1 cellular context compared by ENCODE assay signal in the genomic region with DNA sequence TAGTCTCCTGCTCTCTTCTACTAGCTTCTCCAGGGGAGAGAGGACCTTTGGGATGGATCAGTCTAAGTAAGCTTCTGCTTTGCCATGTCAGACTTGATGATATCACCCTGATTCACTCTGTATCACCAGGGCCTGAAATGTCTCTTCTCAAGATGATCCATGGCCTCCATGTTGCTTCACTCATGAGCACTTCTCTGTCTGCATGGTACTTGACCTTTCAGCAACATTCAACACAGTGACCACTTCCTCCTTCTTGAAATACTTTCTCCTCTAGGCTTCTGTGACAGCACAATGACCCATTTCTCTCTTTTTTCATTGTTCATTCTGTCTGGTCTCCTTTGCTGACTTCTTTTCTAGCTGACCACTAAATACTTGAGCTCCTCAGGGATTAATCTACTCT.
TF ChIP-seq lines count a peak whose summit lies in the region.

No MANE protein-coding gene starts in this region.

TF ChIP-seq in HepG2, 621 proteins besides CTCF, POLR2A, EP300 and RAD21 (continued from another document):
- TF ChIP-seq, protein P1, sequence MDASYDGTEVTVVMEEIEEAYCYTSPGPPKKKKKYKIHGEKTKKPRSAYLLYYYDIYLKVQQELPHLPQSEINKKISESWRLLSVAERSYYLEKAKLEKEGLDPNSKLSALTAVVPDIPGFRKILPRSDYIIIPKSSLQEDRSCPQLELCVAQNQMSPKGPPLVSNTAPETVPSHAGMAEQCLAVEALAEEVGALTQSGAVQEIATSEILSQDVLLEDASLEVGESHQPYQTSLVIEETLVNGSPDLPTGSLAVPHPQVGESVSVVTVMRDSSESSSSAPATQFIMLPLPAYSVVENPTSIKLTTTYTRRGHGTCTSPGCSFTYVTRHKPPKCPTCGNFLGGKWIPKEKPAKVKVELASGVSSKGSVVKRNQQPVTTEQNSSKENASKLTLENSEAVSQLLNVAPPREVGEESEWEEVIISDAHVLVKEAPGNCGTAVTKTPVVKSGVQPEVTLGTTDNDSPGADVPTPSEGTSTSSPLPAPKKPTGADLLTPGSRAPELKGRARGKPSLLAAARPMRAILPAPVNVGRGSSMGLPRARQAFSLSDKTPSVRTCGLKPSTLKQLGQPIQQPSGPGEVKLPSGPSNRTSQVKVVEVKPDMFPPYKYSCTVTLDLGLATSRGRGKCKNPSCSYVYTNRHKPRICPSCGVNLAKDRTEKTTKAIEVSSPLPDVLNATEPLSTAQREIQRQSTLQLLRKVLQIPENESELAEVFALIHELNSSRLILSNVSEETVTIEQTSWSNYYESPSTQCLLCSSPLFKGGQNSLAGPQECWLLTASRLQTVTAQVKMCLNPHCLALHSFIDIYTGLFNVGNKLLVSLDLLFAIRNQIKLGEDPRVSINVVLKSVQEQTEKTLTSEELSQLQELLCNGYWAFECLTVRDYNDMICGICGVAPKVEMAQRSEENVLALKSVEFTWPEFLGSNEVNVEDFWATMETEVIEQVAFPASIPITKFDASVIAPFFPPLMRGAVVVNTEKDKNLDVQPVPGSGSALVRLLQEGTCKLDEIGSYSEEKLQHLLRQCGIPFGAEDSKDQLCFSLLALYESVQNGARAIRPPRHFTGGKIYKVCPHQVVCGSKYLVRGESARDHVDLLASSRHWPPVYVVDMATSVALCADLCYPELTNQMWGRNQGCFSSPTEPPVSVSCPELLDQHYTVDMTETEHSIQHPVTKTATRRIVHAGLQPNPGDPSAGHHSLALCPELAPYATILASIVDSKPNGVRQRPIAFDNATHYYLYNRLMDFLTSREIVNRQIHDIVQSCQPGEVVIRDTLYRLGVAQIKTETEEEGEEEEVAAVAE (CRISPR knock-in tag; IDR thresholded peaks at IDR 0.05; ENCODE audit: borderline replicate concordance): no peak
- TF ChIP-seq PAF1 (CRISPR knock-in tag; IDR thresholded peaks at IDR 0.05) (no peak), BHLHE40 (IDR thresholded peaks at IDR 0.05; ENCODE audit: low read length) (no peak), ELF1 (CRISPR knock-in tag; IDR thresholded peaks at IDR 0.05) (no peak), TARDBP (CRISPR knock-in tag; IDR thresholded peaks at IDR 0.05) (no peak), PAX8 (CRISPR knock-in tag; IDR thresholded peaks at IDR 0.05; ENCODE audit: borderline replicate concordance) (no peak), NCOR1 (IDR thresholded peaks at IDR 0.05; ENCODE audit: borderline replicate concordance, low read length) (no peak)
- TF ChIP-seq, protein P2, sequence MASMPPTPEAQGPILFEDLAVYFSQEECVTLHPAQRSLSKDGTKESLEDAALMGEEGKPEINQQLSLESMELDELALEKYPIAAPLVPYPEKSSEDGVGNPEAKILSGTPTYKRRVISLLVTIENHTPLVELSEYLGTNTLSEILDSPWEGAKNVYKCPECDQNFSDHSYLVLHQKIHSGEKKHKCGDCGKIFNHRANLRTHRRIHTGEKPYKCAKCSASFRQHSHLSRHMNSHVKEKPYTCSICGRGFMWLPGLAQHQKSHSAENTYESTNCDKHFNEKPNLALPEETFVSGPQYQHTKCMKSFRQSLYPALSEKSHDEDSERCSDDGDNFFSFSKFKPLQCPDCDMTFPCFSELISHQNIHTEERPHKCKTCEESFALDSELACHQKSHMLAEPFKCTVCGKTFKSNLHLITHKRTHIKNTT (CRISPR knock-in tag; IDR thresholded peaks at IDR 0.05): no peak
